Comparison of ENCODE assay signal across 1 cellular context in the genomic region with DNA sequence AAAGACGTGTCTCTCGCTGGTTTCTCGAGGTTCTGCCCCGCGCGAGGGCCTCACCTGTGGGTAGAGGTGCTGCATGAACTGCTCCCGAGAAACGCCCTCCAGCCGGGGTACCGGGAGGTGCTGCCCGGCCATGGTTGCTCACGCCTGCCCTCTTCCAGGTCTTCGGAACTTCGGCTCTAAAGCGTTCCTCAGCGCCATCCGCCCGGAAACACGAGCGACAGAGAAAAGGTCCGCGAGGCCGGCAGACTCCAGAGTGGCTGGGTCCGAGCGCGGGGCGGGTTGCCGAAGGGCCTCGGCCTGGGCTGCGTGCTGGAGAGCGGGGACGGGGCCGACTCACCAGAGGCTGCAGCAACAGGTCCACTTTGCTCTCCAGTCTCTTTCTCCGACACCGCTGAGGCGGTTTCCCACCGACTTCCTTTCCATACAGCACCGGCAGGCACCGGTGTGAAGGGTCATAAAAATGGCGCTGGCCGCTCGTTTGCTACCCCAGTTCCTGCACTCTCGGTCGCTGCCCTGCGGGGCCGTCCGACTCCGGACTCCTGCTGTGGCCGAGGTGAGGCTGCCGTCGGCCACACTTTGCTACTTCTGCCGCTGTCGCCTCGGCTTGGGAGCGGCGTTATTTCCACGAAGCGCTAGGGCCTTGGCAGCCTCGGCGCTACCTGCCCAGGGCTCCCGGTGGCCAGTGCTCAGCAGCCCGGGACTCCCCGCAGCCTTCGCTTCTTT.
A peak's percentile ranks its signal among the peaks of the same experiment; 100 is the strongest.
TF ChIP-seq lines count a peak whose summit lies in the region.

A gene with protein sequence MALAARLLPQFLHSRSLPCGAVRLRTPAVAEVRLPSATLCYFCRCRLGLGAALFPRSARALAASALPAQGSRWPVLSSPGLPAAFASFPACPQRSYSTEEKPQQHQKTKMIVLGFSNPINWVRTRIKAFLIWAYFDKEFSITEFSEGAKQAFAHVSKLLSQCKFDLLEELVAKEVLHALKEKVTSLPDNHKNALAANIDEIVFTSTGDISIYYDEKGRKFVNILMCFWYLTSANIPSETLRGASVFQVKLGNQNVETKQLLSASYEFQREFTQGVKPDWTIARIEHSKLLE (plus strand): TSS at position 244 of the 723 bp plus-strand sequence. CDS start 217 bp downstream, at position 461.
A gene with protein sequence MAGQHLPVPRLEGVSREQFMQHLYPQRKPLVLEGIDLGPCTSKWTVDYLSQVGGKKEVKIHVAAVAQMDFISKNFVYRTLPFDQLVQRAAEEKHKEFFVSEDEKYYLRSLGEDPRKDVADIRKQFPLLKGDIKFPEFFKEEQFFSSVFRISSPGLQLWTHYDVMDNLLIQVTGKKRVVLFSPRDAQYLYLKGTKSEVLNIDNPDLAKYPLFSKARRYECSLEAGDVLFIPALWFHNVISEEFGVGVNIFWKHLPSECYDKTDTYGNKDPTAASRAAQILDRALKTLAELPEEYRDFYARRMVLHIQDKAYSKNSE (minus strand): TSS at position 153 of the 723 bp plus-strand sequence. CDS start 21 bp downstream, at position 132.

TF ChIP-seq in K562, 482 proteins besides CTCF, POLR2A, EP300 and RAD21 (continues in another document):
- TF ChIP-seq, protein P1, sequence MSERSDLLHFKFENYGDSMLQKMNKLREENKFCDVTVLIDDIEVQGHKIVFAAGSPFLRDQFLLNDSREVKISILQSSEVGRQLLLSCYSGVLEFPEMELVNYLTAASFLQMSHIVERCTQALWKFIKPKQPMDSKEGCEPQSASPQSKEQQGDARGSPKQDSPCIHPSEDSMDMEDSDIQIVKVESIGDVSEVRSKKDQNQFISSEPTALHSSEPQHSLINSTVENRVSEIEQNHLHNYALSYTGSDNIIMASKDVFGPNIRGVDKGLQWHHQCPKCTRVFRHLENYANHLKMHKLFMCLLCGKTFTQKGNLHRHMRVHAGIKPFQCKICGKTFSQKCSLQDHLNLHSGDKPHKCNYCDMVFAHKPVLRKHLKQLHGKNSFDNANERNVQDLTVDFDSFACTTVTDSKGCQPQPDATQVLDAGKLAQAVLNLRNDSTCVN (CRISPR knock-in tag; IDR thresholded peaks at IDR 0.05), result no peak
- TF ChIP-seq, protein P2, sequence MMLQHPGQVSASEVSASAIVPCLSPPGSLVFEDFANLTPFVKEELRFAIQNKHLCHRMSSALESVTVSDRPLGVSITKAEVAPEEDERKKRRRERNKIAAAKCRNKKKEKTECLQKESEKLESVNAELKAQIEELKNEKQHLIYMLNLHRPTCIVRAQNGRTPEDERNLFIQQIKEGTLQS (IDR thresholded peaks at IDR 0.05), result peak; percentile 34; the same call in 1 of the 2 replicates
- TF ChIP-seq, protein P2 (CRISPR knock-in tag; conservative IDR thresholded peaks at IDR 0.05), result 0 out of 2 replicates have a peak, but pooled peaks have one; percentile 41
- TF ChIP-seq SMARCE1 (IDR thresholded peaks at IDR 0.05) (no peak), EP400 (IDR thresholded peaks at IDR 0.05) (peak; percentile 90), E2F3 (CRISPR knock-in tag; IDR thresholded peaks at IDR 0.05) (no peak), ZNF644 (tag; IDR thresholded peaks at IDR 0.05; ENCODE audit: low read depth) (no peak), MTA3 (IDR thresholded peaks at IDR 0.05; ENCODE audit: borderline replicate concordance) (peak; percentile 87; the same call in 1 of the 2 replicates), ESRRA (IDR thresholded peaks at IDR 0.05; ENCODE audit: borderline replicate concordance, low read depth) (peak; percentile 73; the same call in 1 of the 2 replicates), ZNF408 (CRISPR knock-in tag; IDR thresholded peaks at IDR 0.05; ENCODE audit: low read depth) (no peak), HMG20B (CRISPR knock-in tag; IDR thresholded peaks at IDR 0.05) (no peak), DPF2 (IDR thresholded peaks at IDR 0.05) (no peak), EZH2 (IDR thresholded peaks at IDR 0.05; ENCODE audit: borderline replicate concordance, low read depth, low read length) (no peak), MEF2A (IDR thresholded peaks at IDR 0.05; ENCODE audit: control insufficient read depth, low read depth, low read length) (no peak), NCOR1 (IDR thresholded peaks at IDR 0.05) (no peak), GABPB1 (CRISPR knock-in tag; IDR thresholded peaks at IDR 0.05) (peak; percentile 96), STAG1 (CRISPR knock-in tag; IDR thresholded peaks at IDR 0.05; ENCODE audit: borderline replicate concordance) (no peak), FOXJ3 (CRISPR knock-in tag; IDR thresholded peaks at IDR 0.05) (no peak), GTF2F1 (IDR thresholded peaks at IDR 0.05; ENCODE audit: low read depth, low read length) (no peak), SIX5 (IDR thresholded peaks at IDR 0.05; ENCODE audit: borderline replicate concordance in 1 of 2, insufficient read depth in 1 of 2, low read depth in 1 of 2, low read length in 2 of 2) (peak; percentile 5 to 24; a peak in 2 of 4 replicates), RBM39 (optimal IDR thresholded peaks at IDR 0.05; ENCODE audit: low read depth, low read length) (no peak), SAP30 (IDR thresholded peaks at IDR 0.05; ENCODE audit: borderline replicate concordance, insufficient read depth, low read depth, low read length, poor library complexity, severe bottlenecking) (peak; percentile 42), PTTG1 (tag; IDR thresholded peaks at IDR 0.05; ENCODE audit: low read depth) (no peak), RUNX1 (IDR thresholded peaks at IDR 0.05; ENCODE audit: low read depth) (no peak), ARID1B (IDR thresholded peaks at IDR 0.05) (no peak), KLF10 (CRISPR knock-in tag; IDR thresholded peaks at IDR 0.05) (no peak), HDAC2 (IDR thresholded peaks at IDR 0.05) (peak; percentile 66; the same call in 1 of the 2 replicates)
- TF ChIP-seq, protein P3, sequence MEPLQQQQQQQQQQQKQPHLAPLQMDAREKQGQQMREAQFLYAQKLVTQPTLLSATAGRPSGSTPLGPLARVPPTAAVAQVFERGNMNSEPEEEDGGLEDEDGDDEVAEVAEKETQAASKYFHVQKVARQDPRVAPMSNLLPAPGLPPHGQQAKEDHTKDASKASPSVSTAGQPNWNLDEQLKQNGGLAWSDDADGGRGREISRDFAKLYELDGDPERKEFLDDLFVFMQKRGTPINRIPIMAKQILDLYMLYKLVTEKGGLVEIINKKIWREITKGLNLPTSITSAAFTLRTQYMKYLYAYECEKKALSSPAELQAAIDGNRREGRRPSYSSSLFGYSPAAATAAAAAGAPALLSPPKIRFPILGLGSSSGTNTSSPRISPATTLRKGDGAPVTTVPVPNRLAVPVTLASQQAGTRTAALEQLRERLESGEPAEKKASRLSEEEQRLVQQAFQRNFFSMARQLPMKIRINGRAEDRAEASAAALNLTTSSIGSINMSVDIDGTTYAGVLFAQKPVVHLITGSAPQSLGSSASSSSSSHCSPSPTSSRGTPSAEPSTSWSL (CRISPR knock-in tag; IDR thresholded peaks at IDR 0.05; ENCODE audit: borderline replicate concordance), result no peak
- TF ChIP-seq, protein P4, sequence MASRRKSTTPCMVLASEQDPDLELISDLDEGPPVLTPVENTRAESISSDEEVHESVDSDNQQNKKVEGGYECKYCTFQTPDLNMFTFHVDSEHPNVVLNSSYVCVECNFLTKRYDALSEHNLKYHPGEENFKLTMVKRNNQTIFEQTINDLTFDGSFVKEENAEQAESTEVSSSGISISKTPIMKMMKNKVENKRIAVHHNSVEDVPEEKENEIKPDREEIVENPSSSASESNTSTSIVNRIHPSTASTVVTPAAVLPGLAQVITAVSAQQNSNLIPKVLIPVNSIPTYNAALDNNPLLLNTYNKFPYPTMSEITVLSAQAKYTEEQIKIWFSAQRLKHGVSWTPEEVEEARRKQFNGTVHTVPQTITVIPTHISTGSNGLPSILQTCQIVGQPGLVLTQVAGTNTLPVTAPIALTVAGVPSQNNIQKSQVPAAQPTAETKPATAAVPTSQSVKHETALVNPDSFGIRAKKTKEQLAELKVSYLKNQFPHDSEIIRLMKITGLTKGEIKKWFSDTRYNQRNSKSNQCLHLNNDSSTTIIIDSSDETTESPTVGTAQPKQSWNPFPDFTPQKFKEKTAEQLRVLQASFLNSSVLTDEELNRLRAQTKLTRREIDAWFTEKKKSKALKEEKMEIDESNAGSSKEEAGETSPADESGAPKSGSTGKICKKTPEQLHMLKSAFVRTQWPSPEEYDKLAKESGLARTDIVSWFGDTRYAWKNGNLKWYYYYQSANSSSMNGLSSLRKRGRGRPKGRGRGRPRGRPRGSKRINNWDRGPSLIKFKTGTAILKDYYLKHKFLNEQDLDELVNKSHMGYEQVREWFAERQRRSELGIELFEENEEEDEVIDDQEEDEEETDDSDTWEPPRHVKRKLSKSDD (conservative IDR thresholded peaks at IDR 0.05; ENCODE audit: low read length), result no peak
- TF ChIP-seq, protein P5, sequence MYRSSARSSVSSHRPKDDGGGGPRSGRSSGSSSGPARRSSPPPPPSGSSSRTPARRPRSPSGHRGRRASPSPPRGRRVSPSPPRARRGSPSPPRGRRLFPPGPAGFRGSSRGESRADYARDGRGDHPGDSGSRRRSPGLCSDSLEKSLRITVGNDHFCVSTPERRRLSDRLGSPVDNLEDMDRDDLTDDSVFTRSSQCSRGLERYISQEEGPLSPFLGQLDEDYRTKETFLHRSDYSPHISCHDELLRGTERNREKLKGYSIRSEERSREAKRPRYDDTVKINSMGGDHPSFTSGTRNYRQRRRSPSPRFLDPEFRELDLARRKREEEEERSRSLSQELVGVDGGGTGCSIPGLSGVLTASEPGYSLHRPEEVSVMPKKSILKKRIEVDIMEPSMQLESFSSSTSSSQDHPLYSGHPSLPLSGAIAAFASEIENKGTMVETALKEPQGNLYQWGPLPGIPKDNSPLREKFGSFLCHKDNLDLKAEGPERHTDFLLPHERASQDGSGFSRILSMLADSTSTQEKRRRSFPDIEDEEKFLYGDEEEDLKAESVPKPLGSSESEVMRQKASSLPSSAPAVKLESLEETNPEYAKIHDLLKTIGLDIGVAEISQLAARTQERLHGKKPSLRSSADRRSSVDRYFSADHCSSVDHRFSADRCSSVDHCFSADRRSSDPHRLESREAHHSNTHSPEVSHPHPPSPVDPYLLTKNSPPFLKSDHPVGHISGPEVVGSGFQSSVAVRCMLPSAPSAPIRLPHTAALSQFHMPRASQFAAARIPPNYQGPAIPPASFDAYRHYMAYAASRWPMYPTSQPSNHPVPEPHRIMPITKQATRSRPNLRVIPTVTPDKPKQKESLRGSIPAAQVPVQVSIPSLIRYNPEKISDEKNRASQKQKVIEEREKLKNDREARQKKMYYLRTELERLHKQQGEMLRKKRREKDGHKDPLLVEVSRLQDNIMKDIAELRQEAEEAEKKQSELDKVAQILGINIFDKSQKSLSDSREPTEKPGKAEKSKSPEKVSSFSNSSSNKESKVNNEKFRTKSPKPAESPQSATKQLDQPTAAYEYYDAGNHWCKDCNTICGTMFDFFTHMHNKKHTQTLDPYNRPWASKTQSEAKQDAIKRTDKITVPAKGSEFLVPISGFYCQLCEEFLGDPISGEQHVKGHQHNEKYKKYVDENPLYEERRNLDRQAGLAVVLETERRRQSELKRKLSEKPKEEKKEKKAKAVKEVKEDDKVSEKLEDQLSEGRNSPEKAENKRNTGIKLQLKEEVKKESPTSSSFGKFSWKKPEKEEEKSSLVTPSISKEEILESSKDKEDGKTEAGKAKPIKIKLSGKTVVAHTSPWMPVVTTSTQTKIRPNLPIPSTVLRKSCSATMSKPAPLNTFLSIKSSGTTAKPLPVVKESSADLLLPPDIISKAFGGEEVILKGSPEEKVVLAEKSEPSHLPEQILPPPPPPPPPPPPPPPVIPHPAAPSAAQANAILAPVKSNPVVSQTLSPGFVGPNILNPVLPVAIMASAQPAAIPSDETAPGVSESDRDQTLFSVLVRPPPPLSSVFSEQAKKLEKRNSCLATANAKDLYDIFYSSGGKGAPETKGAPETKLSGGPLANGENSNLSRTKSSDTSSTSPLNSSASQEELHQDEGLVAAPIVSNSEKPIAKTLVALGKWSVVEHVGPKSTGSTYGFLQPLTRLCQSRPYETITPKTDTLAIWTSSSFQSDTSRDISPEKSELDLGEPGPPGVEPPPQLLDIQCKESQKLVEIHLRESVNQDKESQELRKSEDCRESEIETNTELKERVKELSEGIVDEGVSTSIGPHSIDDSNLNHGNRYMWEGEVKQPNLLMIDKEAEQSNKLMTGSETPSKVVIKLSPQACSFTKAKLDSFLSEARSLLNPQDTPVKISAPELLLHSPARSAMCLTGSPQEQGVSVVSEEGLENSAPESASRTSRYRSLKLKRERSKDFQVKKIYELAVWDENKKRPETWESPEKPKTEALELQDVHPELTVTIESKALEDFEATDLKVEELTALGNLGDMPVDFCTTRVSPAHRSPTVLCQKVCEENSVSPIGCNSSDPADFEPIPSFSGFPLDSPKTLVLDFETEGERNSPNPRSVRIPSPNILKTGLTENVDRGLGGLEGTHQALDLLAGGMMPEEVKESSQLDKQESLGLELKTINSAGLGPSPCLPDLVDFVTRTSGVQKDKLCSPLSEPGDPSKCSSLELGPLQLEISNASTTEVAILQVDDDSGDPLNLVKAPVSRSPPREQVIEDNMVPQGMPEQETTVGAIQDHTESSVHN (IDR thresholded peaks at IDR 0.05; ENCODE audit: borderline replicate concordance in 1 of 2, low read depth in 1 of 2), result no peak
- TF ChIP-seq, protein P6, sequence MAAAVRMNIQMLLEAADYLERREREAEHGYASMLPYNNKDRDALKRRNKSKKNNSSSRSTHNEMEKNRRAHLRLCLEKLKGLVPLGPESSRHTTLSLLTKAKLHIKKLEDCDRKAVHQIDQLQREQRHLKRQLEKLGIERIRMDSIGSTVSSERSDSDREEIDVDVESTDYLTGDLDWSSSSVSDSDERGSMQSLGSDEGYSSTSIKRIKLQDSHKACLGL (CRISPR knock-in tag; IDR thresholded peaks at IDR 0.05; ENCODE audit: borderline replicate concordance, poor library complexity, severe bottlenecking), result no peak
- TF ChIP-seq, protein P7, sequence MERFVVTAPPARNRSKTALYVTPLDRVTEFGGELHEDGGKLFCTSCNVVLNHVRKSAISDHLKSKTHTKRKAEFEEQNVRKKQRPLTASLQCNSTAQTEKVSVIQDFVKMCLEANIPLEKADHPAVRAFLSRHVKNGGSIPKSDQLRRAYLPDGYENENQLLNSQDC (CRISPR knock-in tag; IDR thresholded peaks at IDR 0.05), result no peak
- TF ChIP-seq, protein P8, sequence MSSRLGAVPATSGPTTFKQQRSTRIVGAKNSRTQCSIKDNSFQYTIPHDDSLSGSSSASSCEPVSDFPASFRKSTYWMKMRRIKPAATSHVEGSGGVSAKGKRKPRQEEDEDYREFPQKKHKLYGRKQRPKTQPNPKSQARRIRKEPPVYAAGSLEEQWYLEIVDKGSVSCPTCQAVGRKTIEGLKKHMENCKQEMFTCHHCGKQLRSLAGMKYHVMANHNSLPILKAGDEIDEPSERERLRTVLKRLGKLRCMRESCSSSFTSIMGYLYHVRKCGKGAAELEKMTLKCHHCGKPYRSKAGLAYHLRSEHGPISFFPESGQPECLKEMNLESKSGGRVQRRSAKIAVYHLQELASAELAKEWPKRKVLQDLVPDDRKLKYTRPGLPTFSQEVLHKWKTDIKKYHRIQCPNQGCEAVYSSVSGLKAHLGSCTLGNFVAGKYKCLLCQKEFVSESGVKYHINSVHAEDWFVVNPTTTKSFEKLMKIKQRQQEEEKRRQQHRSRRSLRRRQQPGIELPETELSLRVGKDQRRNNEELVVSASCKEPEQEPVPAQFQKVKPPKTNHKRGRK (tag; IDR thresholded peaks at IDR 0.05), result no peak
